ENCODE assay signal across 8 cellular contexts in the genomic region with DNA sequence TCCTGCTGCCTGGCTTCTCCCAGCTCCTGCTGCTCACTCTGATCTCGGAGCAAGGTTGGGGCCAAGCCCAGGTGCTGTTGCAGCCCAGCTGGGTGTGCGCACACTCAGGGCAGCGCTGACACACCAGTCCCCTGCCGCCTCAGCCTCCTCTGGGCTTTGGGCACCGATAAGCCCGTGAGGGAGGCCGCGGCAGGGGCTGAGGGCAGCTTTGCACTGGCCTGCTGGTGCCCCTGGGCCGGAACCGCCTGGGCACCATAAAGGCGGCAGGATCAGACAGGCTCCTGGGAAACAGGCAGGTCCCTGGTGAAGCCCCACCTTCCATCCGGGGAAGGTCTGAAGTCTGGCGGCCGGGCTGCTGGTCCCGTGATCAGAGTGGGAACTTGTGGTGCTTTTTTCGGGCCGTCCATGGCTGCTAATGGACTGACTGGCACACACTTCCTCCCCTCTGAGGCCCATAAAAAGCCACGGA.
DNase-seq lines count a peak whose midpoint lies in the region; ATAC-seq lines count a peak whose summit lies in the region.

No MANE protein-coding gene starts in this region.

- H3K36me3 ChIP-seq in mucosa of rectum (ENCODE audit: control insufficient read depth in 2 of 2, insufficient read depth in 2 of 2, low read length in 2 of 2), result no peaks in the 10 kb centered on the region

- H3K4me1 Mint-ChIP-seq in central memory CD8-positive, alpha-beta T cell, result no peaks in the 10 kb centered on the region

- no peak overlapping the region for H3K27ac Mint-ChIP-seq in central memory CD8-positive, alpha-beta T cell (ENCODE audit: low read depth)

- no peak overlapping the region for H3K4me3 Mint-ChIP-seq in central memory CD8-positive, alpha-beta T cell

- H3K9ac ChIP-seq in mucosa of rectum (ENCODE audit: low read depth in 1 of 2, low read length in 2 of 2), result peak overlapping the region in 1 of 2 donors; percentile 69

- peaks cover 16% of the 10 kb centered on the region for H3K27me3 Mint-ChIP-seq in central memory CD8-positive, alpha-beta T cell

- no peaks in the 10 kb centered on the region for H3K27me3 ChIP-seq in mucosa of rectum (ENCODE audit: control insufficient read depth in 2 of 2, insufficient read depth in 2 of 2, low read length in 2 of 2)

- peaks cover 11 to 12% of the 10 kb centered on the region in 2 donors for H3K4me1 ChIP-seq in mucosa of rectum (ENCODE audit: control insufficient read depth in 2 of 2, insufficient read depth in 2 of 2, low read length in 2 of 2)

- peak; percentile 21 for DNase-seq in stimulated activated CD4-positive, alpha-beta T cell treated with anti-CD3 and anti-CD28 coated beads, Interleukin-15, amount 100 ng/mL, for 24 hours
- DNase-seq in stimulated activated CD4-positive, alpha-beta T cell treated with anti-CD3 and anti-CD28 coated beads, Interleukin-4, amount 100 ng/mL, for 4 hours, result no peak
- no peak for DNase-seq in central memory CD8-positive, alpha-beta T cell (ENCODE audit: low spot score in 2 of 2)
- DNase-seq in activated effector memory CD4-positive, alpha-beta T cell treated with Interleukin-2 at 50 U/mL for 16 hours, result no peak
- DNase-seq in pons (ENCODE audit: low spot score), result no peak

- H3K9me3 ChIP-seq in mucosa of rectum (ENCODE audit: control insufficient read depth in 2 of 2, low read length in 2 of 2), result no peaks in the 10 kb centered on the region

- peak overlapping the region; percentile 69 to 71 for H3K4me3 ChIP-seq in mucosa of rectum (ENCODE audit: low read length in 2 of 2)

- ATAC-seq in central memory CD8-positive, alpha-beta T cell (replicated peaks; ENCODE audit: extremely low read depth, poor library complexity, severe bottlenecking), result peak; percentile 14
- no peak for ATAC-seq in HG03378 (IDR thresholded peaks at IDR 0.05; ENCODE audit: unreplicated experiment)
- no peak for ATAC-seq in HG02884 (IDR thresholded peaks at IDR 0.05; ENCODE audit: unreplicated experiment)

- H3K27ac ChIP-seq in mucosa of rectum (ENCODE audit: low read depth in 2 of 2, low read length in 2 of 2), result peak overlapping the region; percentile 35 to 52

- no peaks in the 10 kb centered on the region for H3K36me3 Mint-ChIP-seq in central memory CD8-positive, alpha-beta T cell (ENCODE audit: insufficient read depth)

- no peaks in the 10 kb centered on the region for H3K9me3 Mint-ChIP-seq in central memory CD8-positive, alpha-beta T cell
